Comparison of ENCODE assay signal across 1 cellular context in the genomic region with DNA sequence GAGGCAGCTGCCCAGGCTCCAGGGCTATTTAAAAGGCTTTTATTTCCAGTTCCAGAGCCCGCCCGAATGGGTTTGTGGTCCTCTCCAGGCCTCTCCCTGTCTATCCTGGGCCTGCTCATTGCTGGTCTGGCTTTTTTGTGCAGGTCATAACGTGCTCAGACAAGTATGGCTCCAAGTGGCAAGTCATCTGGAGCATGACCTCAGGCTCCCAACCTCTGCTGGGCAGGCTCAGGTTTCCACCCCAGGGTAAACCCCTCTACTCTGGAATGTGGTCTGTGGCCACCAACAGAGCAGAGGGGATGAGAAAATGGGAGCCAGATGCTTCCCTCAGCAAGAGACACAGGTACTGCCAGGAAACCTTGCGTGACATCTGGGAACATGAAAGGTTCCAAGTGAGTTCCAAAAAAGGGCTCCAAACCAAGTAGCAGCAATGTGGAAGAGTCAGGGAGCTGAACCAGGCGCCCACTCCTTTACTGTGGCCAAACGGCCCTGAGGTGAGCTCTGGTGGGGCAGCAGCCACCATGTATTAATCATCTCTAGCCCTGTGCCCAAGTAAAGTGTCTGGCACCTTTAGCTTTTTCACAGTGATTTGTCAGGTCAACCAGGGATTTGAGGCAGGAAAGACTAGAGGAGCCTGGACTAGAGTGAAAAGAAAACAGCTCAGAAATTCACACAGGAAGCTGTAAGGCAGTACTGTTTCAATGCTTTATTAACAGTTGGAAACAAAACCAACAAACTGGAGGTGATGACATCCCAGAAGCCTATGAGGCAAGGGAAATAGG.
TF ChIP-seq lines count a peak whose summit lies in the region.

No MANE protein-coding gene starts in this region.

TF ChIP-seq in H1, 55 proteins besides CTCF, POLR2A, EP300 and RAD21:
- TF ChIP-seq NANOG (IDR thresholded peaks at IDR 0.05; ENCODE audit: insufficient read depth, low read depth, low read length, poor library complexity, severe bottlenecking) (no peak), BACH1 (IDR thresholded peaks at IDR 0.05; ENCODE audit: low read length) (no peak), YY1 (IDR thresholded peaks at IDR 0.05; ENCODE audit: low read depth, low read length) (peak; percentile 78), SIX5 (IDR thresholded peaks at IDR 0.05; ENCODE audit: low read depth, low read length) (no peak), EGR1 (IDR thresholded peaks at IDR 0.05; ENCODE audit: borderline replicate concordance, low read depth, low read length) (peak; percentile 44; the same call in 1 of the 2 replicates), SRF (IDR thresholded peaks at IDR 0.05; ENCODE audit: low read depth, low read length) (no peak), TAF7 (optimal IDR thresholded peaks at IDR 0.05; ENCODE audit: borderline replicate concordance, low read depth, low read length) (peak; percentile 50), TEAD4 (IDR thresholded peaks at IDR 0.05; ENCODE audit: low read depth, low read length) (peak; percentile 87), SAP30 (IDR thresholded peaks at IDR 0.05; ENCODE audit: insufficient read depth, insufficient replicate concordance, low read length) (no peak), SP1 (IDR thresholded peaks at IDR 0.05; ENCODE audit: low read depth, low read length) (peak; percentile 40; the same call in 1 of the 2 replicates), ATF3 (IDR thresholded peaks at IDR 0.05; ENCODE audit: insufficient read depth, low read depth, low read length) (no peak), CBX8 (IDR thresholded peaks at IDR 0.05; ENCODE audit: borderline replicate concordance, low read depth, low read length) (no peak), ATF2 (IDR thresholded peaks at IDR 0.05; ENCODE audit: low read length) (0 out of 2 replicates have a peak, but pooled peaks have one; percentile 14), TAF1 (IDR thresholded peaks at IDR 0.05; ENCODE audit: low read depth, low read length) (no peak), POLR2AphosphoS5 (IDR thresholded peaks at IDR 0.05; ENCODE audit: low read depth, low read length) (peak; percentile 60), JUN (IDR thresholded peaks at IDR 0.05; ENCODE audit: low read depth, low read length) (no peak), RXRA (IDR thresholded peaks at IDR 0.05; ENCODE audit: insufficient read depth, low read depth, low read length) (no peak), ASH2L (IDR thresholded peaks at IDR 0.05; ENCODE audit: low read length) (peak; percentile 82), RNF2 (IDR thresholded peaks at IDR 0.05; ENCODE audit: borderline replicate concordance, low read depth, low read length, missing control alignments, poor library complexity, severe bottlenecking) (no peak), EZH2 (IDR thresholded peaks at IDR 0.05; ENCODE audit: low read depth, low read length, severe bottlenecking) (no peak), JUND (IDR thresholded peaks at IDR 0.05; ENCODE audit: low read length) (0 out of 2 replicates have a peak, but pooled peaks have one; percentile 15), HDAC2 (IDR thresholded peaks at IDR 0.05; ENCODE audit: borderline replicate concordance in 1 of 2, low read depth in 2 of 2, low read length in 2 of 2) (0 out of 4 replicates have a peak, but pooled peaks of 1 of the 2 experiments have one; percentile 22), SIN3A (conservative IDR thresholded peaks at IDR 0.05 in 1 of 2, IDR thresholded peaks at IDR 0.05 in 1 of 2; ENCODE audit: low read depth in 1 of 2, low read length in 2 of 2) (peak in 1 of 2 experiments; percentile 15; a peak in 1 of 4 replicates), MAFK (IDR thresholded peaks at IDR 0.05; ENCODE audit: low read depth, low read length) (no peak), SP4 (IDR thresholded peaks at IDR 0.05; ENCODE audit: low read length) (no peak), KDM1A (IDR thresholded peaks at IDR 0.05; ENCODE audit: borderline replicate concordance, low read length) (no peak)
- TF ChIP-seq, protein P1, sequence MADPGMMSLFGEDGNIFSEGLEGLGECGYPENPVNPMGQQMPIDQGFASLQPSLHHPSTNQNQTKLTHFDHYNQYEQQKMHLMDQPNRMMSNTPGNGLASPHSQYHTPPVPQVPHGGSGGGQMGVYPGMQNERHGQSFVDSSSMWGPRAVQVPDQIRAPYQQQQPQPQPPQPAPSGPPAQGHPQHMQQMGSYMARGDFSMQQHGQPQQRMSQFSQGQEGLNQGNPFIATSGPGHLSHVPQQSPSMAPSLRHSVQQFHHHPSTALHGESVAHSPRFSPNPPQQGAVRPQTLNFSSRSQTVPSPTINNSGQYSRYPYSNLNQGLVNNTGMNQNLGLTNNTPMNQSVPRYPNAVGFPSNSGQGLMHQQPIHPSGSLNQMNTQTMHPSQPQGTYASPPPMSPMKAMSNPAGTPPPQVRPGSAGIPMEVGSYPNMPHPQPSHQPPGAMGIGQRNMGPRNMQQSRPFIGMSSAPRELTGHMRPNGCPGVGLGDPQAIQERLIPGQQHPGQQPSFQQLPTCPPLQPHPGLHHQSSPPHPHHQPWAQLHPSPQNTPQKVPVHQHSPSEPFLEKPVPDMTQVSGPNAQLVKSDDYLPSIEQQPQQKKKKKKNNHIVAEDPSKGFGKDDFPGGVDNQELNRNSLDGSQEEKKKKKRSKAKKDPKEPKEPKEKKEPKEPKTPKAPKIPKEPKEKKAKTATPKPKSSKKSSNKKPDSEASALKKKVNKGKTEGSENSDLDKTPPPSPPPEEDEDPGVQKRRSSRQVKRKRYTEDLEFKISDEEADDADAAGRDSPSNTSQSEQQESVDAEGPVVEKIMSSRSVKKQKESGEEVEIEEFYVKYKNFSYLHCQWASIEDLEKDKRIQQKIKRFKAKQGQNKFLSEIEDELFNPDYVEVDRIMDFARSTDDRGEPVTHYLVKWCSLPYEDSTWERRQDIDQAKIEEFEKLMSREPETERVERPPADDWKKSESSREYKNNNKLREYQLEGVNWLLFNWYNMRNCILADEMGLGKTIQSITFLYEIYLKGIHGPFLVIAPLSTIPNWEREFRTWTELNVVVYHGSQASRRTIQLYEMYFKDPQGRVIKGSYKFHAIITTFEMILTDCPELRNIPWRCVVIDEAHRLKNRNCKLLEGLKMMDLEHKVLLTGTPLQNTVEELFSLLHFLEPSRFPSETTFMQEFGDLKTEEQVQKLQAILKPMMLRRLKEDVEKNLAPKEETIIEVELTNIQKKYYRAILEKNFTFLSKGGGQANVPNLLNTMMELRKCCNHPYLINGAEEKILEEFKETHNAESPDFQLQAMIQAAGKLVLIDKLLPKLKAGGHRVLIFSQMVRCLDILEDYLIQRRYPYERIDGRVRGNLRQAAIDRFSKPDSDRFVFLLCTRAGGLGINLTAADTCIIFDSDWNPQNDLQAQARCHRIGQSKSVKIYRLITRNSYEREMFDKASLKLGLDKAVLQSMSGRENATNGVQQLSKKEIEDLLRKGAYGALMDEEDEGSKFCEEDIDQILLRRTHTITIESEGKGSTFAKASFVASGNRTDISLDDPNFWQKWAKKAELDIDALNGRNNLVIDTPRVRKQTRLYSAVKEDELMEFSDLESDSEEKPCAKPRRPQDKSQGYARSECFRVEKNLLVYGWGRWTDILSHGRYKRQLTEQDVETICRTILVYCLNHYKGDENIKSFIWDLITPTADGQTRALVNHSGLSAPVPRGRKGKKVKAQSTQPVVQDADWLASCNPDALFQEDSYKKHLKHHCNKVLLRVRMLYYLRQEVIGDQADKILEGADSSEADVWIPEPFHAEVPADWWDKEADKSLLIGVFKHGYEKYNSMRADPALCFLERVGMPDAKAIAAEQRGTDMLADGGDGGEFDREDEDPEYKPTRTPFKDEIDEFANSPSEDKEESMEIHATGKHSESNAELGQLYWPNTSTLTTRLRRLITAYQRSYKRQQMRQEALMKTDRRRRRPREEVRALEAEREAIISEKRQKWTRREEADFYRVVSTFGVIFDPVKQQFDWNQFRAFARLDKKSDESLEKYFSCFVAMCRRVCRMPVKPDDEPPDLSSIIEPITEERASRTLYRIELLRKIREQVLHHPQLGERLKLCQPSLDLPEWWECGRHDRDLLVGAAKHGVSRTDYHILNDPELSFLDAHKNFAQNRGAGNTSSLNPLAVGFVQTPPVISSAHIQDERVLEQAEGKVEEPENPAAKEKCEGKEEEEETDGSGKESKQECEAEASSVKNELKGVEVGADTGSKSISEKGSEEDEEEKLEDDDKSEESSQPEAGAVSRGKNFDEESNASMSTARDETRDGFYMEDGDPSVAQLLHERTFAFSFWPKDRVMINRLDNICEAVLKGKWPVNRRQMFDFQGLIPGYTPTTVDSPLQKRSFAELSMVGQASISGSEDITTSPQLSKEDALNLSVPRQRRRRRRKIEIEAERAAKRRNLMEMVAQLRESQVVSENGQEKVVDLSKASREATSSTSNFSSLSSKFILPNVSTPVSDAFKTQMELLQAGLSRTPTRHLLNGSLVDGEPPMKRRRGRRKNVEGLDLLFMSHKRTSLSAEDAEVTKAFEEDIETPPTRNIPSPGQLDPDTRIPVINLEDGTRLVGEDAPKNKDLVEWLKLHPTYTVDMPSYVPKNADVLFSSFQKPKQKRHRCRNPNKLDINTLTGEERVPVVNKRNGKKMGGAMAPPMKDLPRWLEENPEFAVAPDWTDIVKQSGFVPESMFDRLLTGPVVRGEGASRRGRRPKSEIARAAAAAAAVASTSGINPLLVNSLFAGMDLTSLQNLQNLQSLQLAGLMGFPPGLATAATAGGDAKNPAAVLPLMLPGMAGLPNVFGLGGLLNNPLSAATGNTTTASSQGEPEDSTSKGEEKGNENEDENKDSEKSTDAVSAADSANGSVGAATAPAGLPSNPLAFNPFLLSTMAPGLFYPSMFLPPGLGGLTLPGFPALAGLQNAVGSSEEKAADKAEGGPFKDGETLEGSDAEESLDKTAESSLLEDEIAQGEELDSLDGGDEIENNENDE (IDR thresholded peaks at IDR 0.05; ENCODE audit: insufficient replicate concordance, low read length): no peak
- TF ChIP-seq, protein P2, sequence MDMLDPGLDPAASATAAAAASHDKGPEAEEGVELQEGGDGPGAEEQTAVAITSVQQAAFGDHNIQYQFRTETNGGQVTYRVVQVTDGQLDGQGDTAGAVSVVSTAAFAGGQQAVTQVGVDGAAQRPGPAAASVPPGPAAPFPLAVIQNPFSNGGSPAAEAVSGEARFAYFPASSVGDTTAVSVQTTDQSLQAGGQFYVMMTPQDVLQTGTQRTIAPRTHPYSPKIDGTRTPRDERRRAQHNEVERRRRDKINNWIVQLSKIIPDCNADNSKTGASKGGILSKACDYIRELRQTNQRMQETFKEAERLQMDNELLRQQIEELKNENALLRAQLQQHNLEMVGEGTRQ (IDR thresholded peaks at IDR 0.05; ENCODE audit: low read length): no peak
- TF ChIP-seq, protein P3, sequence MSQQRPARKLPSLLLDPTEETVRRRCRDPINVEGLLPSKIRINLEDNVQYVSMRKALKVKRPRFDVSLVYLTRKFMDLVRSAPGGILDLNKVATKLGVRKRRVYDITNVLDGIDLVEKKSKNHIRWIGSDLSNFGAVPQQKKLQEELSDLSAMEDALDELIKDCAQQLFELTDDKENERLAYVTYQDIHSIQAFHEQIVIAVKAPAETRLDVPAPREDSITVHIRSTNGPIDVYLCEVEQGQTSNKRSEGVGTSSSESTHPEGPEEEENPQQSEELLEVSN (IDR thresholded peaks at IDR 0.05): no peak
